8 cellular contexts compared by ENCODE assay signal in genomic region chr9:114677418-114677817, GRCh38. TPM values are rescaled to one million over a fixed set of nuclear protein-coding genes. Genes with fewer than 3 reads are reported as not detected.
A peak's percentile ranks its signal among the peaks of the same experiment; 100 is the strongest.
DNase-seq lines count a peak whose midpoint lies in the region; ATAC-seq and TF ChIP-seq lines count a peak whose summit lies in the region.

No MANE protein-coding gene starts in this region.

- TF ChIP-seq CTCF in kidney epithelial cell (IDR thresholded peaks at IDR 0.05; ENCODE audit: insufficient read depth, low read length, poor library complexity, severe bottlenecking) = no peak

- no peak for ATAC-seq in GM18909 (IDR thresholded peaks at IDR 0.05; ENCODE audit: poor library complexity, unreplicated experiment)

- peaks cover 73% of the 10 kb centered on the region for H3K4me1 Mint-ChIP-seq in activated T-helper 1 cell treated with anti-CD3 and anti-CD28 coated beads, Interleukin-12 subunit alpha, Interleukin-12 subunit beta, Interleukin-2, Interleukin-4 antibody, amounts not matched to agents 30 ng/mL and 10 ng/mL and 1 ng/mL, durations not matched to agents 14 hours and 24 hours and 36 hours (ENCODE audit: low read depth)

- no peaks in the 10 kb centered on the region for H4K20me1 ChIP-seq in BLaER1 treated with 17β-estradiol and CSF1 and Interleukin-3, amounts not matched to agents 10 nM and 100 nM

- H3K9me3 Mint-ChIP-seq in activated T-helper 1 cell treated with anti-CD3 and anti-CD28 coated beads, Interleukin-12 subunit alpha, Interleukin-12 subunit beta, Interleukin-2, Interleukin-4 antibody, amounts not matched to agents 30 ng/mL and 10 ng/mL and 1 ng/mL, durations not matched to agents 14 hours and 24 hours and 36 hours = peaks cover 3% of the 10 kb centered on the region

- H3K36me3 ChIP-seq in BLaER1 treated with 17β-estradiol and CSF1 and Interleukin-3, amounts not matched to agents 10 nM and 100 nM = no peaks in the 10 kb centered on the region
- H3K36me3 ChIP-seq in kidney epithelial cell (ENCODE audit: control insufficient read depth, insufficient read depth, low read length) = no peaks in the 10 kb centered on the region

- peak overlapping the region in 6 of 11 experiments; percentile 4 to 44 (median 23); a peak in 8 of 22 replicates for H3K4me2 ChIP-seq in BLaER1 treated with 17β-estradiol and CSF1 and Interleukin-3, amounts not matched to agents 10 nM and 100 nM

- DNase-seq in KBM-7 = peak; percentile 30
- peak; percentile 87 to 95 for DNase-seq in SW 1271 (lab: John Stamatoyannopoulos, UW)
- peak; percentile 99 for DNase-seq in kidney epithelial cell (ENCODE audit: low read depth)
- DNase-seq in effector CD8-positive, alpha-beta T cell (lab: John Stamatoyannopoulos, UW) = no peak
- no peak for DNase-seq in GM19238 (ENCODE audit: insufficient read length, low spot score)
- no peak for DNase-seq in activated T-helper 1 cell treated with anti-CD3 and anti-CD28 coated beads, Interleukin-12 subunit alpha, Interleukin-12 subunit beta, Interleukin-2, Interleukin-4 antibody, amounts not matched to agents 30 ng/mL and 10 ng/mL and 1 ng/mL, durations not matched to agents 14 hours and 24 hours and 36 hours (ENCODE audit: low spot score)

- H3K27me3 Mint-ChIP-seq in activated T-helper 1 cell treated with anti-CD3 and anti-CD28 coated beads, Interleukin-12 subunit alpha, Interleukin-12 subunit beta, Interleukin-2, Interleukin-4 antibody, amounts not matched to agents 30 ng/mL and 10 ng/mL and 1 ng/mL, durations not matched to agents 14 hours and 24 hours and 36 hours (ENCODE audit: insufficient read depth) = peaks cover 4% of the 10 kb centered on the region

- H3K4me1 ChIP-seq in BLaER1 treated with 17β-estradiol and CSF1 and Interleukin-3, amounts not matched to agents 10 nM and 100 nM = peaks cover 11 to 28% (median 19%) of the 10 kb centered on the region in 10 experiments; a peak in 18 of 20 replicates

- no peak overlapping the region for H3K27ac Mint-ChIP-seq in activated T-helper 1 cell treated with anti-CD3 and anti-CD28 coated beads, Interleukin-12 subunit alpha, Interleukin-12 subunit beta, Interleukin-2, Interleukin-4 antibody, amounts not matched to agents 30 ng/mL and 10 ng/mL and 1 ng/mL, durations not matched to agents 14 hours and 24 hours and 36 hours

- H3K9me3 ChIP-seq in BLaER1 treated with 17β-estradiol and CSF1 and Interleukin-3, amounts not matched to agents 10 nM and 100 nM (replicated peaks in 1 of 11) = no peaks in the 10 kb centered on the region

- H3K4me3 ChIP-seq in BLaER1 treated with 17β-estradiol and CSF1 and Interleukin-3, amounts not matched to agents 10 nM and 100 nM = no peak overlapping the region
- no peak overlapping the region for H3K4me3 ChIP-seq in kidney epithelial cell (ENCODE audit: low read depth, low read length)

- H3K27ac ChIP-seq in BLaER1 treated with 17β-estradiol and CSF1 and Interleukin-3, amounts not matched to agents 10 nM and 100 nM = no peak overlapping the region

- intact Hi-C loops in activated T-helper 1 cell treated with anti-CD3 and anti-CD28 coated beads, Interleukin-12 subunit alpha, Interleukin-12 subunit beta, Interleukin-2, Interleukin-4 antibody, amounts not matched to agents 30 ng/mL and 10 ng/mL and 1 ng/mL, durations not matched to agents 14 hours and 24 hours and 36 hours (cut with micrococcal nuclease) = no loop called here

- no peaks in the 10 kb centered on the region for H3K27me3 ChIP-seq in BLaER1 treated with 17β-estradiol and CSF1 and Interleukin-3, amounts not matched to agents 10 nM and 100 nM
- H3K27me3 ChIP-seq in kidney epithelial cell (ENCODE audit: control insufficient read depth, insufficient read depth, low read length) = no peaks in the 10 kb centered on the region

- no peak overlapping the region for H3K9ac ChIP-seq in BLaER1 treated with 17β-estradiol and CSF1 and Interleukin-3, amounts not matched to agents 10 nM and 100 nM

- in situ Hi-C loops in KBM-7 (cut with MboI; ENCODE audit: low pct_unique_long_range_greater_than_20kb, low sequenced_read_pairs) = no loop called here

- H3K4me3 Mint-ChIP-seq in activated T-helper 1 cell treated with anti-CD3 and anti-CD28 coated beads, Interleukin-12 subunit alpha, Interleukin-12 subunit beta, Interleukin-2, Interleukin-4 antibody, amounts not matched to agents 30 ng/mL and 10 ng/mL and 1 ng/mL, durations not matched to agents 14 hours and 24 hours and 36 hours = no peak overlapping the region

- peaks cover 7% of the 10 kb centered on the region for H3K36me3 Mint-ChIP-seq in activated T-helper 1 cell treated with anti-CD3 and anti-CD28 coated beads, Interleukin-12 subunit alpha, Interleukin-12 subunit beta, Interleukin-2, Interleukin-4 antibody, amounts not matched to agents 30 ng/mL and 10 ng/mL and 1 ng/mL, durations not matched to agents 14 hours and 24 hours and 36 hours (ENCODE audit: low read depth)

RNA-seq across cellular contexts. Expression of gene TEX48, which starts 4.6 kb away (rescaled TPM):
- not detected in 2 replicates for total RNA-seq in kidney epithelial cell
- total RNA-seq in activated T-helper 1 cell treated with anti-CD3 and anti-CD28 coated beads, Interleukin-12 subunit alpha, Interleukin-12 subunit beta, Interleukin-2, Interleukin-4 antibody, amounts not matched to agents 30 ng/mL and 10 ng/mL and 1 ng/mL, durations not matched to agents 14 hours and 24 hours and 36 hours = 1.0 and 1.2 TPM in 2 replicates

RNA-seq across cellular contexts. Expression of gene TEX53, which starts 19.8 kb away (rescaled TPM):
- not detected in 2 replicates for total RNA-seq in kidney epithelial cell
- not detected in 2 replicates for total RNA-seq in activated T-helper 1 cell treated with anti-CD3 and anti-CD28 coated beads, Interleukin-12 subunit alpha, Interleukin-12 subunit beta, Interleukin-2, Interleukin-4 antibody, amounts not matched to agents 30 ng/mL and 10 ng/mL and 1 ng/mL, durations not matched to agents 14 hours and 24 hours and 36 hours

Comparison
In these comparisons a context has a peak if more than half of its experiments do, and no peak if none do; other contexts are left out.
1. DNase-seq: peak in KBM-7 (single experiment), SW 1271 (2 of 2) and kidney epithelial cell (single experiment); none in effector CD8-positive, alpha-beta T cell (single experiment), GM19238 (single experiment) and activated T-helper 1 cell treated with anti-CD3 and anti-CD28 coated beads, Interleukin-12 subunit alpha, Interleukin-12 subunit beta, Interleukin-2, Interleukin-4 antibody, amounts not matched to agents 30 ng/mL and 10 ng/mL and 1 ng/mL, durations not matched to agents 14 hours and 24 hours and 36 hours (single experiment).